17 cellular contexts compared by ENCODE assay signal in the genomic region with DNA sequence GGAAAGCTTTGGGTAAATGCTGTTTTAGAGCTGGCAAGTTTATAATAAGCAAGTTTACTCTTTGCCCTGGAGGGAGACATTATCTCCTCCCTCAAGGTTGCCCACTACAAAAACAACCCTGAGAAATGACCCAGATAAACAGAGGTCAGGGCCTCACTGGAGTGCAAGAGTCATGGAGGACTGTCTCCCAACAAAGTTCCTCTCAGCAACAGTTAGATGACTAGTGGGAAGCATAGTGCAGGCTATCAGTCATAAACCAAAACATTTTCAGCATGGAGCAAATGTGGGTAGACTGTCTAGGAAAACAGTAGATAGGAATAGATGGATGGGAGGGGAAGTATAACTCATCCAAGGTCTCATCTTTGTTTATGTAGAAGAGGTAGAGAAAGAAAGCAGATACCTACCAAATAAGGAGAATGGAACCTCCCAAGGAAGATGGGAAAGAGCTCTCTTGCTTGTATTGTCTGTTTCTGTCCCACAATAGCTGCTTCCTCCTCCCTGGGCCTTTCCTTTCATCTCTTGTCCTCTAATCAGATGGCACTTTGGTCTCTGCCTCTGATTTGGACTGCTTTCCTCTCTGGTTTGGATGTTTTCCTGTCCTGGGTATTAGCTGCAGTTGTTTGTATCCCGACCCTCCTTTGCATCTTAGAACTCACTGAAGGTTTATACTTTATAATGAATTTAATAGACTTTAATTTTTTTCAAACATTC.
DNase-seq lines count a peak whose midpoint lies in the region; ATAC-seq and TF ChIP-seq lines count a peak whose summit lies in the region.
"Had no signal": no experiment of that assay in that cellular context is flagged by ENCODE, and none has a peak within 500 bp of the region (broad histone marks: within the 10 kb centered on the region; RNA-seq: fewer than 3 reads in every experiment).

No MANE protein-coding gene starts in this region.

- no peaks in the 10 kb centered on the region for H3K9me3 Mint-ChIP-seq in endothelial cell (ENCODE audit: unreplicated experiment)
- H3K9me3 Mint-ChIP-seq in neural crest cell = no peaks in the 10 kb centered on the region
- H3K9me3 Mint-ChIP-seq: CD4-positive, alpha-beta T cell; IgD-negative memory B cell had no signal

- H3F3A ChIP-seq in SK-N-SH (replicated peaks; ENCODE audit: insufficient read depth) = no peaks in the 10 kb centered on the region

- H3K4me1 ChIP-seq in SK-N-SH (ENCODE audit: control insufficient read depth in 1 of 2, insufficient read depth in 2 of 2, low read depth in 1 of 2, low read length in 1 of 2) (no peaks in the 10 kb centered on the region; a peak in 1 of 4 replicates), HUES64 (ENCODE audit: insufficient read depth, low read length) (no peaks in the 10 kb centered on the region; the same call in 1 of the 2 replicates)

- DNase-seq in SK-N-SH = no peak
- no peak for DNase-seq in endothelial cell (ENCODE audit: low spot score)
- no peak for DNase-seq in neural crest cell (ENCODE audit: low read depth, low spot score)
- DNase-seq in activated CD4-positive, CD25-positive, alpha-beta regulatory T cell (lab: John Stamatoyannopoulos, UW) = no peak
- DNase-seq in SIG-M5 treated with dmso at 0.1 percent for 504 hours (lab: John Stamatoyannopoulos, UW; ENCODE audit: unreplicated experiment) = no peak
- DNase-seq: 8988T; AML-193; C1 segment of cervical spinal cord; Calu3; CD4-positive, alpha-beta T cell; DMS 273 treated with DMSO at 0.1 percent for 48 hours; H7 had no signal

- H3K4me2 ChIP-seq in SK-N-SH = no peak overlapping the region

- H3K36me3 Mint-ChIP-seq in endothelial cell (ENCODE audit: low read depth, unreplicated experiment) (peaks cover 3% of the 10 kb centered on the region), neural crest cell (ENCODE audit: low read depth) (peaks cover 2% of the 10 kb centered on the region)

- H3K4me3 ChIP-seq in SK-N-SH (ENCODE audit: low read depth in 2 of 2, low read length in 1 of 2) (no peak overlapping the region), HUES64 (ENCODE audit: low read length) (no peak overlapping the region)

- no peak for TF ChIP-seq EP300 in SK-N-SH (IDR thresholded peaks at IDR 0.05; ENCODE audit: borderline replicate concordance in 1 of 2, low read depth in 1 of 2, low read length in 1 of 2)

- H3K9ac ChIP-seq in SK-N-SH (no peak overlapping the region), HUES64 (ENCODE audit: low read depth, low read length) (no peak overlapping the region)

- POLR2A ChIA-PET in SK-N-SH (lab: Yijun Ruan, JAX) = no interaction called here

- peaks cover 0 to 2% of the 10 kb centered on the region in 2 experiments for H3K36me3 ChIP-seq in SK-N-SH (replicated peaks in 1 of 2; ENCODE audit: control insufficient read depth in 1 of 2, insufficient read depth in 2 of 2, low read length in 1 of 2)
- no peaks in the 10 kb centered on the region for H3K36me3 ChIP-seq in HUES64 (ENCODE audit: insufficient read depth, low read length)

- H3K4me1 Mint-ChIP-seq in endothelial cell (ENCODE audit: unreplicated experiment) (peaks cover 24% of the 10 kb centered on the region), neural crest cell (peaks cover 8% of the 10 kb centered on the region)

- no peaks in the 10 kb centered on the region for H3K9me2 ChIP-seq in SK-N-SH

- H3K4me3 Mint-ChIP-seq in endothelial cell (ENCODE audit: unreplicated experiment) (no peak overlapping the region), neural crest cell (no peak overlapping the region)
- H3K4me3 Mint-ChIP-seq: CD4-positive, alpha-beta T cell; IgD-negative memory B cell had no signal

- H2AFZ ChIP-seq in SK-N-SH (ENCODE audit: low read depth) = no peak overlapping the region

- TF ChIP-seq CTCF in SK-N-SH (IDR thresholded peaks at IDR 0.05) (no peak), endothelial cell (IDR thresholded peaks at IDR 0.05; ENCODE audit: unreplicated experiment) (no peak), neural crest cell (conservative IDR thresholded peaks at IDR 0.05) (no peak)

- H3K27me3 ChIP-seq in SK-N-SH (ENCODE audit: insufficient read depth) (no peaks in the 10 kb centered on the region), HUES64 (ENCODE audit: insufficient read depth, low read length) (no peaks in the 10 kb centered on the region)

- H3K27ac ChIP-seq in SK-N-SH (ENCODE audit: low read depth in 2 of 2, low read length in 1 of 2) = no peak overlapping the region
- H3K27ac ChIP-seq in HUES64 (ENCODE audit: low read depth, low read length) = 0 out of 2 replicates have a peak overlapping the region, but pooled peaks have one; percentile 8
- H3K27ac ChIP-seq: HL-60 had no signal

- 100% methylated on average over 1 of the region's 1 CpG for WGBS in SK-N-SH (ENCODE audit: low lambda C conversion rate)
- no CpG with 5 or more reads among the region's 1 CpG for WGBS in HUES64

- no peaks in the 10 kb centered on the region for H3K79me2 ChIP-seq in SK-N-SH (ENCODE audit: insufficient read depth)

- H3K9me3 ChIP-seq in SK-N-SH (no peaks in the 10 kb centered on the region), HUES64 (ENCODE audit: insufficient read depth, low read depth, low read length) (no peaks in the 10 kb centered on the region)

- CTCF ChIA-PET in SK-N-SH (lab: Yijun Ruan, JAX) = interaction anchor here (1.0 kb wide), 1 partner anchor 44 kb away, joined by 4 read pairs; no protein-coding TSS in a partner anchor

- no peak for TF ChIP-seq RAD21 in SK-N-SH (IDR thresholded peaks at IDR 0.05; ENCODE audit: low read length)

- peaks cover 1% of the 10 kb centered on the region for H3K27me3 Mint-ChIP-seq in endothelial cell (ENCODE audit: unreplicated experiment)
- H3K27me3 Mint-ChIP-seq in neural crest cell (ENCODE audit: low read depth) = no peaks in the 10 kb centered on the region

- no peaks in the 10 kb centered on the region for H4K20me1 ChIP-seq in SK-N-SH (ENCODE audit: insufficient read depth)

- H3K27ac Mint-ChIP-seq in endothelial cell (ENCODE audit: unreplicated experiment) (peak overlapping the region; percentile 81), neural crest cell (ENCODE audit: unreplicated experiment) (peak overlapping the region; percentile 85)
- H3K27ac Mint-ChIP-seq: CD4-positive, alpha-beta T cell; IgD-negative memory B cell had no signal

- peak; percentile 30 for ATAC-seq in SK-N-SH treated with all-trans-retinoic acid at 6 μM for 48 hours
- ATAC-seq in HG03469 (IDR thresholded peaks at IDR 0.05; ENCODE audit: unreplicated experiment) = no peak

TF ChIP-seq in SK-N-SH treated with all-trans-retinoic acid at 6 μM for 48 hours, 23 proteins besides CTCF, POLR2A, EP300 and RAD21:
- no peak for TF ChIP-seq POU6F1 (CRISPR knock-in tag; IDR thresholded peaks at IDR 0.05; ENCODE audit: borderline replicate concordance, low read depth)
- TF ChIP-seq PPARA (CRISPR knock-in tag; IDR thresholded peaks at IDR 0.05; ENCODE audit: borderline replicate concordance) = no peak

TF ChIP-seq in SK-N-SH, 30 proteins besides CTCF, POLR2A, EP300 and RAD21 (continues in another document):
- TF ChIP-seq REST (IDR thresholded peaks at IDR 0.05; ENCODE audit: low read depth, low read length) = no peak
- no peak for TF ChIP-seq CHD2 (IDR thresholded peaks at IDR 0.05; ENCODE audit: low read length, partially characterized antibody)
- TF ChIP-seq GABPA (IDR thresholded peaks at IDR 0.05; ENCODE audit: low read depth) = no peak
- no peak for TF ChIP-seq TCF12 (IDR thresholded peaks at IDR 0.05)
- TF ChIP-seq TAF1 (IDR thresholded peaks at IDR 0.05; ENCODE audit: borderline replicate concordance, low read depth, low read length) = no peak
- no peak for TF ChIP-seq TEAD4 (IDR thresholded peaks at IDR 0.05; ENCODE audit: borderline replicate concordance, insufficient read depth)
- TF ChIP-seq MEF2A (IDR thresholded peaks at IDR 0.05; ENCODE audit: borderline replicate concordance, low read depth) = no peak
- TF ChIP-seq, protein P1, sequence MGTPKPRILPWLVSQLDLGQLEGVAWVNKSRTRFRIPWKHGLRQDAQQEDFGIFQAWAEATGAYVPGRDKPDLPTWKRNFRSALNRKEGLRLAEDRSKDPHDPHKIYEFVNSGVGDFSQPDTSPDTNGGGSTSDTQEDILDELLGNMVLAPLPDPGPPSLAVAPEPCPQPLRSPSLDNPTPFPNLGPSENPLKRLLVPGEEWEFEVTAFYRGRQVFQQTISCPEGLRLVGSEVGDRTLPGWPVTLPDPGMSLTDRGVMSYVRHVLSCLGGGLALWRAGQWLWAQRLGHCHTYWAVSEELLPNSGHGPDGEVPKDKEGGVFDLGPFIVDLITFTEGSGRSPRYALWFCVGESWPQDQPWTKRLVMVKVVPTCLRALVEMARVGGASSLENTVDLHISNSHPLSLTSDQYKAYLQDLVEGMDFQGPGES (IDR thresholded peaks at IDR 0.05; ENCODE audit: low read depth, low read length) = no peak
- no peak for TF ChIP-seq USF1 (IDR thresholded peaks at IDR 0.05; ENCODE audit: borderline replicate concordance, low read depth)
